Comparison of ENCODE assay signal across 9 cellular contexts in genomic region chr4:182908124-182908523, GRCh38.
"Had no signal": no experiment of that assay in that cellular context is flagged by ENCODE, and none has a peak within 500 bp of the region (broad histone marks: within the 10 kb centered on the region; RNA-seq: fewer than 3 reads in every experiment).

No MANE protein-coding gene starts in this region.

- ATAC-seq: HCT116, K562 had no signal

- H3K9me3 ChIP-seq: HAP-1 had no signal

- H3K27ac Mint-ChIP-seq: HFFc6 had no signal

- H3K4me3 Mint-ChIP-seq: HFFc6 had no signal

- H3K9me3 Mint-ChIP-seq: HFFc6 had no signal

- H3K4me3 ChIP-seq: GM23248, HAP-1, K562 had no signal

- H3K27ac ChIP-seq: GM23248 had no signal

- DNase-seq: GM23248, GOT3, H7, HFFc6, IMR-90, KG1 had no signal
